ENCODE assay signal across 19 cellular contexts in the genomic region with DNA sequence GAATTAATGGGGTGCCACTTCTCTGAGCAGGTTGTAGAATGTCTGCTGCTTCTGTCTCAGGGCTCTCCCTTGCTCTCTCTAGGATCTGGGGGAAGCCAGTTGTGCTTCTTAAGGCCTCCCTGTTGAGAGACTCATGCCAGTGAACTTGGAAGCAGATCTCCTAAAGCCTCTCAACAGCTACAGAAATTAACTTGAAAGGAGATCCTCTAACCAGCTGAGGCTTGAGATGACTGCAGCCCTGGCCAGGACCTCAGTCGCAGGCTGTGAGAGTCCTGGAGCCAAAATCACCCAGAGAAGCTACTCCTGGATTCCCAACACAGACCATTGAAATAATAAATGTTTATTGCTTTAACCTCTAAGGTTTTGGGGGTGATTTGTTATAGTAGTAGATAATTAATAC.
"Had no signal": no experiment of that assay in that cellular context is flagged by ENCODE, and none has a peak within 500 bp of the region (broad histone marks: within the 10 kb centered on the region; RNA-seq: fewer than 3 reads in every experiment).

No MANE protein-coding gene starts in this region.

- H3K4me3 Mint-ChIP-seq: activated CD8-positive, alpha-beta T cell treated with anti-CD3 and anti-CD28 coated beads, Interleukin-2, amount 10 ng/mL, durations not matched to agents 7 days and 5 days; activated naive CD8-positive, alpha-beta T cell treated with anti-CD3 and anti-CD28 coated beads, Interleukin-2, amount 10 ng/mL, durations not matched to agents 7 days and 5 days; T-helper 1 cell treated with Interleukin-12 subunit alpha and Interleukin-12 subunit beta and Interleukin-4 antibody, amounts not matched to agents 30 μg/mL and 1 μg/mL, for 36 hours had no signal

- H3K36me3 Mint-ChIP-seq: activated naive CD8-positive, alpha-beta T cell treated with anti-CD3 and anti-CD28 coated beads, Interleukin-2, amount 10 ng/mL, durations not matched to agents 7 days and 5 days had no signal

- H3K27ac Mint-ChIP-seq: activated CD8-positive, alpha-beta T cell treated with anti-CD3 and anti-CD28 coated beads, Interleukin-2, amount 10 ng/mL, durations not matched to agents 7 days and 5 days; activated naive CD8-positive, alpha-beta T cell treated with anti-CD3 and anti-CD28 coated beads, Interleukin-2, amount 10 ng/mL, durations not matched to agents 7 days and 5 days; T-helper 1 cell treated with Interleukin-12 subunit alpha and Interleukin-12 subunit beta and Interleukin-4 antibody, amounts not matched to agents 30 μg/mL and 1 μg/mL, for 36 hours had no signal

- H3K4me1 ChIP-seq: adrenal gland, Peyer's patch had no signal

- H3K36me3 ChIP-seq: adrenal gland, Peyer's patch had no signal

- H3K4me3 ChIP-seq: adrenal gland, Peyer's patch had no signal

- H3K9me3 Mint-ChIP-seq: activated naive CD8-positive, alpha-beta T cell treated with anti-CD3 and anti-CD28 coated beads, Interleukin-2, amount 10 ng/mL, durations not matched to agents 7 days and 5 days; T-helper 1 cell treated with Interleukin-12 subunit alpha and Interleukin-12 subunit beta and Interleukin-4 antibody, amounts not matched to agents 30 μg/mL and 1 μg/mL, for 36 hours had no signal

- H3K27me3 ChIP-seq: Peyer's patch had no signal

- ATAC-seq: activated CD4-positive, CD25-positive, alpha-beta regulatory T cell treated with anti-CD3 and anti-CD28 coated beads, Interleukin-2, amount 50 U/mL, for 24 hours; activated CD8-positive, alpha-beta T cell treated with anti-CD3 and anti-CD28 coated beads, Interleukin-2, amount 10 ng/mL, durations not matched to agents 7 days and 5 days had no signal

- H3K9me3 ChIP-seq: adrenal gland, Peyer's patch had no signal

- H3K4me1 Mint-ChIP-seq: activated naive CD8-positive, alpha-beta T cell treated with anti-CD3 and anti-CD28 coated beads, Interleukin-2, amount 10 ng/mL, durations not matched to agents 7 days and 5 days had no signal

- DNase-seq: activated CD4-positive, alpha-beta T cell treated with anti-CD3 and anti-CD28 coated beads for 4 hours; activated CD4-positive, alpha-beta T cell treated with anti-CD3 and anti-CD28 coated beads, Interleukin-2, amount 50 U/mL, for 4 hours; activated CD8-positive, alpha-beta memory T cell treated with anti-CD3 and anti-CD28 coated beads, Interleukin-2, amount 50 U/mL, for 48 hours; activated CD8-positive, alpha-beta T cell treated with anti-CD3 and anti-CD28 coated beads, Interleukin-2, amount 10 ng/mL, durations not matched to agents 7 days and 5 days; activated naive CD4-positive, alpha-beta T cell treated with anti-CD3 and anti-CD28 coated beads, Interleukin-2, amount 50 U/mL, for 16 hours; activated naive CD8-positive, alpha-beta T cell treated with anti-CD3 and anti-CD28 coated beads, Interleukin-2, amount 10 ng/mL, durations not matched to agents 7 days and 5 days; activated T-cell treated with anti-CD3 and anti-CD28 coated beads, Interleukin-2, amount 50 U/mL, for 1 hour; adrenal gland; anterior cingulate cortex; central memory CD4-positive, alpha-beta T cell; NCI-H1048; NCI-H146; NCI-H187 treated with DMSO at 0.1 percent for 48 hours; NCI-H2081 treated with DMSO at 0.1 percent for 48 hours; Peyer's patch; SHP77 treated with DMSO at 0.1 percent for 48 hours had no signal

- H3K27ac ChIP-seq: adrenal gland, Peyer's patch, RWPE1 had no signal

- H3K27me3 Mint-ChIP-seq: activated naive CD8-positive, alpha-beta T cell treated with anti-CD3 and anti-CD28 coated beads, Interleukin-2, amount 10 ng/mL, durations not matched to agents 7 days and 5 days had no signal
